In the genomic region with DNA sequence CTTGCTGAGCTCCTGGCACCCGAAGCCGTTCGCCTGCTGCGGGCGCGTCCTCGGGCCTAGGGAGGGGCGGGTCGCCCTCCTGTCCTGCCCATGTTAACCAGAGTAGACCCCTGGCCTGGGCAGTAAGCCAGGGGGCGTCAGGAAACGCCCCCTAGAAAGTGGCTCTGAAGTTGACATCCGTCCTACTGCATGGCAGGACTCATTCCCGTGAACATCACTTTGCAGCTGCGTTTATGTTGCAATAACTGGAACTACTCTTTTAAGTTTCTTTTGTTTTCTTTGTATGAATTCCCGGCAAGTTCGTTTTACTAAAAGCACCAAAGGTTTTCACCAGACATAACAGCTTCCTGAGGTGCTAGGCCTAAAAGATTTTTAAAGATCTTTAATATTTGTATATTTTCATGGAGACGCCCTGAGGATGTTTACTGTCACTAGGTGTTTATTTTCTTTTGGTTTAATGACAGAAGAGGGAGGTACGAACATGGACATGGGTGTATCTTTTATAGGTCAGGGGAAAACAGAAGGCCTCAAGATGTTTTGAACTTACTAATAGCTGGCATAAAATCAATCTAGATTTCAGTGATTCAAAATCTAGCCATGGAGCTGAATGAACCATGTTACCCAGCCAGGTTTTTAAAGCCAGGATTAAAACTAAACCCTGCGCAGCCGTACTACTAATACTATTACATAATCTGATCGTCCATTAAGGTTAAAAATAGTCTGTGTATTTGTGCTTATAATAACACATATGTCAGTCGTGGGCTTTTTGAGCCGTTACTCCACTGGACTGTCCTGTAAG, we compare ENCODE assay signal across 7 cellular contexts. TPM values are rescaled to one million over a fixed set of nuclear protein-coding genes. Genes with fewer than 3 reads are reported as not detected.
DNase-seq lines count a peak whose midpoint lies in the region; ATAC-seq and TF ChIP-seq lines count a peak whose summit lies in the region.

No MANE protein-coding gene starts in this region.

- ATAC-seq in GM18517 (IDR thresholded peaks at IDR 0.05; ENCODE audit: unreplicated experiment): peak; percentile 8
- no peak for ATAC-seq in activated naive CD8-positive, alpha-beta T cell treated with anti-CD3 and anti-CD28 coated beads, Interleukin-2, amount 50 U/mL, for 24 hours
- peak; percentile 51 to 52 for ATAC-seq in right cardiac atrium
- ATAC-seq in GM21390 (IDR thresholded peaks at IDR 0.05; ENCODE audit: unreplicated experiment): no peak

- POLR2A ChIA-PET in GM10248 (lab: Yijun Ruan, JAX): interaction anchor here (0.5 kb wide), 1 partner anchor 8 kb away, joined by 5 read pairs; no protein-coding TSS in a partner anchor

- H3K4me3 Mint-ChIP-seq in activated naive CD8-positive, alpha-beta T cell treated with anti-CD3 and anti-CD28 coated beads, Interleukin-2, amount 50 U/mL, for 24 hours: peak overlapping the region; percentile 96

- CTCF ChIA-PET in GM10248 (lab: Yijun Ruan, JAX): interaction anchor here (0.9 to 1.6 kb wide), 5 partner anchors 8 to 313 kb away, joined by 3 to 5 read pairs (median 5); no protein-coding TSS in a partner anchor

- H3K9me3 Mint-ChIP-seq in activated naive CD8-positive, alpha-beta T cell treated with anti-CD3 and anti-CD28 coated beads, Interleukin-2, amount 50 U/mL, for 24 hours: no peaks in the 10 kb centered on the region

- TF ChIP-seq EP300 in sigmoid colon (IDR thresholded peaks at IDR 0.05): no peak

- H3K27ac ChIP-seq in right cardiac atrium (ENCODE audit: low read length) (peak overlapping the region; percentile 94), sigmoid colon (peak overlapping the region; percentile 92 to 98 (median 96))

- TF ChIP-seq CTCF in sigmoid colon (IDR thresholded peaks at IDR 0.05): no peak
- TF ChIP-seq CTCF in GM10248 (IDR thresholded peaks at IDR 0.05; ENCODE audit: control extremely low read depth, extremely low read depth, low read depth, missing control alignments): no peak

- peak; percentile 22 for DNase-seq in LoVo (ENCODE audit: low spot score)
- no peak for DNase-seq in activated naive CD8-positive, alpha-beta T cell treated with anti-CD3 and anti-CD28 coated beads, Interleukin-2, amount 50 U/mL, for 24 hours
- DNase-seq in right cardiac atrium: no peak
- DNase-seq in sigmoid colon: no peak
- DNase-seq in GM10248 (ENCODE audit: extremely low spot score): no peak

- peaks cover 29% of the 10 kb centered on the region for H3K4me1 Mint-ChIP-seq in activated naive CD8-positive, alpha-beta T cell treated with anti-CD3 and anti-CD28 coated beads, Interleukin-2, amount 50 U/mL, for 24 hours

- peaks cover 0 to 2% (median 0%) of the 10 kb centered on the region in 4 donors for H3K36me3 ChIP-seq in sigmoid colon

- H3K27me3 Mint-ChIP-seq in activated naive CD8-positive, alpha-beta T cell treated with anti-CD3 and anti-CD28 coated beads, Interleukin-2, amount 50 U/mL, for 24 hours: no peaks in the 10 kb centered on the region

- intact Hi-C loops in right cardiac atrium (cut with DNase I) (loop anchor here in 1 of 4 donors (5.0 kb wide), 1 partner anchor 315 kb away; no protein-coding TSS in a partner anchor), sigmoid colon (cut with DNase I) (loop anchor here (1.0 to 10.0 kb wide), 4 partner anchors 20 to 710 kb away; a partner anchor contains a TSS)

- peaks cover 5% of the 10 kb centered on the region for H3K36me3 Mint-ChIP-seq in activated naive CD8-positive, alpha-beta T cell treated with anti-CD3 and anti-CD28 coated beads, Interleukin-2, amount 50 U/mL, for 24 hours (ENCODE audit: low read depth)

- H3K27me3 ChIP-seq in right cardiac atrium (ENCODE audit: control insufficient read depth, insufficient read depth) (no peaks in the 10 kb centered on the region), sigmoid colon (no peaks in the 10 kb centered on the region)

- no peak for TF ChIP-seq POLR2A in sigmoid colon (IDR thresholded peaks at IDR 0.05)

- peak overlapping the region; percentile 72 for H3K4me3 ChIP-seq in right cardiac atrium (ENCODE audit: low read length)
- H3K4me3 ChIP-seq in sigmoid colon: peak overlapping the region; percentile 65 to 86 (median 84)

- WGBS in right cardiac atrium: under 1% methylated on average over 23 of the region's 23 CpGs
- 2 to 5% methylated on average over 23 of the region's 23 CpGs for WGBS in sigmoid colon, 2 donors

- no peaks in the 10 kb centered on the region for H3K4me1 ChIP-seq in right cardiac atrium (ENCODE audit: control insufficient read depth, insufficient read depth, low read length)
- peaks cover 0 to 27% (median 22%) of the 10 kb centered on the region in 4 donors for H3K4me1 ChIP-seq in sigmoid colon

- H3K9me3 ChIP-seq in right cardiac atrium (ENCODE audit: control insufficient read depth, low read length): no peaks in the 10 kb centered on the region
- H3K9me3 ChIP-seq in sigmoid colon: no peaks in the 10 kb centered on the region

- peak overlapping the region; percentile 97 for H3K27ac Mint-ChIP-seq in activated naive CD8-positive, alpha-beta T cell treated with anti-CD3 and anti-CD28 coated beads, Interleukin-2, amount 50 U/mL, for 24 hours

RNA-seq across cellular contexts. Expression of a gene that starts 1.0 kb away (rescaled TPM):
- total RNA-seq in right cardiac atrium (10 to 100 TPM; 10.1 to 11.1 (median 10.3) TPM), sigmoid colon (1 to 10 TPM; 2.8 to 8.6 (median 5.7) TPM)
- polyA plus RNA-seq in right cardiac atrium (5.9 TPM), sigmoid colon (1 to 10 TPM; 1.8 to 4.9 (median 2.2) TPM)

RNA-seq across cellular contexts. Expression of a gene that starts 20.5 kb away (rescaled TPM):
- total RNA-seq in right cardiac atrium (10 to 100 TPM; 12.5 to 16.6 (median 15.4) TPM), sigmoid colon (10 to 100 TPM; 13.2 to 19.4 (median 15.7) TPM)
- polyA plus RNA-seq in right cardiac atrium (9.0 TPM), sigmoid colon (10 to 100 TPM; 11.3 to 16.2 (median 13.2) TPM)

Comparison
In these comparisons a context has a peak if more than half of its experiments do, and no peak if none do; other contexts are left out.
1. ATAC-seq: peak in GM18517 (single experiment) and right cardiac atrium (2 of 2); none in activated naive CD8-positive, alpha-beta T cell treated with anti-CD3 and anti-CD28 coated beads, Interleukin-2, amount 50 U/mL, for 24 hours (single experiment) and GM21390 (single experiment).